ENCODE assay signal across 16 cellular contexts in genomic region chr12:120791669-120792176, GRCh38.
DNase-seq lines count a peak whose midpoint lies in the region; ATAC-seq and TF ChIP-seq lines count a peak whose summit lies in the region.
"Had no signal": no experiment of that assay in that cellular context is flagged by ENCODE, and none has a peak within 500 bp of the region (broad histone marks: within the 10 kb centered on the region; RNA-seq: fewer than 3 reads in every experiment).

No MANE protein-coding gene starts in this region.

- TF ChIP-seq CTCF in right atrium auricular region (IDR thresholded peaks at IDR 0.05) (no peak), esophagus muscularis mucosa (IDR thresholded peaks at IDR 0.05) (no peak), glutamatergic neuron (IDR thresholded peaks at IDR 0.05; ENCODE audit: partially characterized antibody, unreplicated experiment) (no peak)

- peaks cover 60% of the 10 kb centered on the region for H3K36me3 Mint-ChIP-seq in activated T-helper 2 cell treated with anti-CD3 and anti-CD28 coated beads, Interferon-gamma antibody, Interleukin-2, Interleukin-4, amounts not matched to agents 10 μg/mL and 5 μg/mL and 100 μg/mL, durations not matched to agents 14 hours and 24 hours and 36 hours (ENCODE audit: low read depth)
- peaks cover 19 to 21% of the 10 kb centered on the region in 2 donors for H3K36me3 Mint-ChIP-seq in naive B cell
- H3K36me3 Mint-ChIP-seq in glutamatergic neuron (ENCODE audit: unreplicated experiment), result peaks cover 20% of the 10 kb centered on the region

- H3K27ac ChIP-seq in right atrium auricular region (no peak overlapping the region), esophagus muscularis mucosa (replicated peaks in 1 of 4) (no peak overlapping the region)
- H3K27ac ChIP-seq: PC-9 had no signal

- H3K4me3 ChIP-seq in right atrium auricular region, result no peak overlapping the region
- H3K4me3 ChIP-seq in esophagus muscularis mucosa, result no peak overlapping the region
- H3K4me3 ChIP-seq: PC-9 had no signal

- H3K4me1 ChIP-seq in right atrium auricular region (peaks cover 0 to 21% of the 10 kb centered on the region in 2 donors), esophagus muscularis mucosa (peaks cover 0 to 5% (median 2%) of the 10 kb centered on the region in 4 donors)
- H3K4me1 ChIP-seq: BE2C had no signal

- TF ChIP-seq EP300 in esophagus muscularis mucosa (IDR thresholded peaks at IDR 0.05), result no peak

- intact Hi-C loops in Right ventricle myocardium inferior (cut with DNase I), result no loop called here
- intact Hi-C loops in activated T-helper 2 cell treated with anti-CD3 and anti-CD28 coated beads, Interferon-gamma antibody, Interleukin-2, Interleukin-4, amounts not matched to agents 10 μg/mL and 5 μg/mL and 100 μg/mL, durations not matched to agents 14 hours and 24 hours and 36 hours (cut with micrococcal nuclease), result no loop called here
- intact Hi-C loops in esophagus muscularis mucosa (cut with DNase I), result no loop called here

- H3K27me3 Mint-ChIP-seq in activated T-helper 2 cell treated with anti-CD3 and anti-CD28 coated beads, Interferon-gamma antibody, Interleukin-2, Interleukin-4, amounts not matched to agents 10 μg/mL and 5 μg/mL and 100 μg/mL, durations not matched to agents 14 hours and 24 hours and 36 hours (ENCODE audit: low read depth), result no peaks in the 10 kb centered on the region
- H3K27me3 Mint-ChIP-seq in naive B cell (no peaks in the 10 kb centered on the region), glutamatergic neuron (ENCODE audit: unreplicated experiment) (no peaks in the 10 kb centered on the region)

- H3K27me3 ChIP-seq in right atrium auricular region (no peaks in the 10 kb centered on the region), esophagus muscularis mucosa (no peaks in the 10 kb centered on the region)
- H3K27me3 ChIP-seq: BE2C had no signal

- DNase-seq in Right ventricle myocardium inferior (ENCODE audit: missing footprints), result no peak
- DNase-seq in right atrium auricular region (ENCODE audit: low spot score), result no peak
- DNase-seq in EH (ENCODE audit: low read depth), result peak; percentile 17
- DNase-seq in activated T-helper 2 cell treated with anti-CD3 and anti-CD28 coated beads, Interferon-gamma antibody, Interleukin-2, Interleukin-4, amounts not matched to agents 10 μg/mL and 5 μg/mL and 100 μg/mL, durations not matched to agents 14 hours and 24 hours and 36 hours (ENCODE audit: low spot score), result no peak
- no peak for DNase-seq in naive B cell
- DNase-seq in esophagus muscularis mucosa (ENCODE audit: extremely low spot score), result no peak
- no peak for DNase-seq in glutamatergic neuron
- DNase-seq: BE2C, EL, KBM-7, NCI-H1092, NCI-H1694, NCI-H69, PC-9, SHP77 had no signal

- H3K36me3 ChIP-seq in right atrium auricular region (no peaks in the 10 kb centered on the region), esophagus muscularis mucosa (peaks cover 0 to 7% (median 0%) of the 10 kb centered on the region in 4 donors)

- H3K27ac Mint-ChIP-seq in activated T-helper 2 cell treated with anti-CD3 and anti-CD28 coated beads, Interferon-gamma antibody, Interleukin-2, Interleukin-4, amounts not matched to agents 10 μg/mL and 5 μg/mL and 100 μg/mL, durations not matched to agents 14 hours and 24 hours and 36 hours, result peak overlapping the region; percentile 3
- H3K27ac Mint-ChIP-seq in naive B cell (peak overlapping the region in 4 of 6 donors; percentile 3 to 94 (median 66)), glutamatergic neuron (ENCODE audit: unreplicated experiment) (no peak overlapping the region)

- H3K9me3 ChIP-seq in right atrium auricular region (peaks cover 0 to 15% of the 10 kb centered on the region in 2 donors), esophagus muscularis mucosa (peaks cover 0 to 9% (median 6%) of the 10 kb centered on the region in 4 donors)

- H3K4me3 Mint-ChIP-seq in activated T-helper 2 cell treated with anti-CD3 and anti-CD28 coated beads, Interferon-gamma antibody, Interleukin-2, Interleukin-4, amounts not matched to agents 10 μg/mL and 5 μg/mL and 100 μg/mL, durations not matched to agents 14 hours and 24 hours and 36 hours (ENCODE audit: low read depth), result no peak overlapping the region
- H3K4me3 Mint-ChIP-seq in naive B cell (no peak overlapping the region), glutamatergic neuron (ENCODE audit: unreplicated experiment) (no peak overlapping the region)

- ATAC-seq in Right ventricle myocardium inferior, result peak; percentile 13
- ATAC-seq in naive B cell (ENCODE audit: low read depth in 2 of 2), result no peak
- ATAC-seq in HG02973 (IDR thresholded peaks at IDR 0.05; ENCODE audit: unreplicated experiment), result no peak

- WGBS in esophagus muscularis mucosa, result 98% methylated on average over 2 of the region's 2 CpGs

- TF ChIP-seq POLR2A in esophagus muscularis mucosa (IDR thresholded peaks at IDR 0.05; ENCODE audit: low read depth), result no peak

- H3K4me1 Mint-ChIP-seq in activated T-helper 2 cell treated with anti-CD3 and anti-CD28 coated beads, Interferon-gamma antibody, Interleukin-2, Interleukin-4, amounts not matched to agents 10 μg/mL and 5 μg/mL and 100 μg/mL, durations not matched to agents 14 hours and 24 hours and 36 hours (ENCODE audit: low read depth), result peaks cover 9% of the 10 kb centered on the region
- H3K4me1 Mint-ChIP-seq in naive B cell (peaks cover 17 to 34% (median 26%) of the 10 kb centered on the region in 3 donors), glutamatergic neuron (ENCODE audit: low read depth, unreplicated experiment) (no peaks in the 10 kb centered on the region)

- H3K9me3 Mint-ChIP-seq in activated T-helper 2 cell treated with anti-CD3 and anti-CD28 coated beads, Interferon-gamma antibody, Interleukin-2, Interleukin-4, amounts not matched to agents 10 μg/mL and 5 μg/mL and 100 μg/mL, durations not matched to agents 14 hours and 24 hours and 36 hours, result peaks cover 33% of the 10 kb centered on the region
- H3K9me3 Mint-ChIP-seq in naive B cell, result peaks cover 0 to 31% (median 13%) of the 10 kb centered on the region in 7 donors
- peaks cover 6% of the 10 kb centered on the region for H3K9me3 Mint-ChIP-seq in glutamatergic neuron (ENCODE audit: unreplicated experiment)
